In the genomic region with DNA sequence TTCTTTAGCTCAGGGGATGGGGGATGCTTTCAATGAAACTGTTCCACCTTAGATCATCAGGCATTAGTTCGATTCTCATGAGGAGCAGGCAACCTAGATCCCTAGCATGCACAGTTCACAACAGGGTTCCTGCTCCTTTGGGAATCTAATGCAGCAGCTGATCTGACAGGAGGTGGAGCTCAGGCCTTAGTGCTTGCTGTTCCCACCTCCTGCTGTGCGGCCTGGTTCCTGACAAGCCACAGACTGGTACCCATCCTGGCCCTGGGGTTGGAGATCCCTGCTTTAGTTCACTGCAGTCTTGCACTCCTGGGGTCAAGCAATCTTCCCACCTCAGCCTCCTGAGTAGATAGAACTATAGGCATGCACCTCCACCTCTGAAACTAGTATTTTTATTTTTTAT, we compare ENCODE assay signal across 34 cellular contexts.
"Had no signal": no experiment of that assay in that cellular context is flagged by ENCODE, and none has a peak within 500 bp of the region (broad histone marks: within the 10 kb centered on the region; RNA-seq: fewer than 3 reads in every experiment).

No MANE protein-coding gene starts in this region.

- H3K36me3 ChIP-seq: ascending aorta, cardiac muscle cell, gastrocnemius medialis, ovary, prostate gland, transverse colon, uterus had no signal

- H3K36me3 Mint-ChIP-seq: activated naive CD8-positive, alpha-beta T cell treated with anti-CD3 and anti-CD28 coated beads, Interleukin-2, amount 10 ng/mL, durations not matched to agents 7 days and 5 days; brain had no signal

- H3K27me3 Mint-ChIP-seq: activated naive CD8-positive, alpha-beta T cell treated with anti-CD3 and anti-CD28 coated beads, Interleukin-2, amount 10 ng/mL, durations not matched to agents 7 days and 5 days; brain had no signal

- H3K4me3 ChIP-seq: ascending aorta, cardiac muscle cell, coronary artery, dorsolateral prefrontal cortex, gastrocnemius medialis, ovary, prostate gland, skin epidermis, testis, transverse colon, uterus had no signal

- H3K27ac Mint-ChIP-seq: activated naive CD4-positive, alpha-beta T cell treated with anti-CD3 and anti-CD28 coated beads for 36 hours; activated naive CD8-positive, alpha-beta T cell treated with anti-CD3 and anti-CD28 coated beads, Interleukin-2, amount 10 ng/mL, durations not matched to agents 7 days and 5 days; activated T-helper 1 cell treated with anti-CD3 and anti-CD28 coated beads, Interleukin-12 subunit alpha, Interleukin-12 subunit beta, Interleukin-2, Interleukin-4 antibody, amounts not matched to agents 30 ng/mL and 10 ng/mL and 1 ng/mL, durations not matched to agents 14 hours and 24 hours and 36 hours; brain; nephron had no signal

- ATAC-seq: gastrocnemius medialis; left cardiac atrium; left ventricle myocardium superior; sciatic nerve; stimulated activated naive CD8-positive, alpha-beta T cell treated with anti-CD3 and anti-CD28 coated beads, Interleukin-15, Interleukin-2, amounts not matched to agents 100 U/mL and 50 U/mL, for 24 hours had no signal

- H3K4me1 ChIP-seq: ascending aorta, gastrocnemius medialis, prostate gland, testis, transverse colon, uterus had no signal

- FAIRE-seq: keratinocyte had no signal

- H3K4me1 Mint-ChIP-seq: activated naive CD8-positive, alpha-beta T cell treated with anti-CD3 and anti-CD28 coated beads, Interleukin-2, amount 10 ng/mL, durations not matched to agents 7 days and 5 days; nephron had no signal

- H3K9me3 ChIP-seq: ascending aorta, gastrocnemius medialis, ovary, prostate gland, testis, transverse colon, uterus had no signal

- DNase-seq: activated CD4-positive, alpha-beta T cell treated with anti-CD3 and anti-CD28 coated beads for 48 hours; activated CD4-positive, alpha-beta T cell treated with anti-CD3 and anti-CD28 coated beads, Interleukin-2, amount 50 U/mL, for 48 hours; activated CD8-positive, alpha-beta memory T cell treated with anti-CD3 and anti-CD28 coated beads, Interleukin-2, amount 50 U/mL, for 4 hours; activated effector memory CD4-positive, alpha-beta T cell treated with anti-CD3 and anti-CD28 coated beads, Interleukin-2, amount 50 U/mL, for 16 hours; activated naive CD4-positive, alpha-beta T cell treated with anti-CD3 and anti-CD28 coated beads for 36 hours; activated naive CD8-positive, alpha-beta T cell treated with anti-CD3 and anti-CD28 coated beads, Interleukin-2, amount 10 ng/mL, durations not matched to agents 7 days and 5 days; activated T-cell treated with anti-CD3 and anti-CD28 coated beads, Interleukin-2, amount 50 U/mL, for 1 hour; cerebellar nuclear complex; dorsolateral prefrontal cortex; effector memory CD4-positive, alpha-beta T cell; erythroblast; gastrocnemius medialis; head of caudate nucleus; hypothalamus; left cardiac atrium; left ventricle myocardium superior; ovary; retina; stimulated activated CD4-positive, alpha-beta T cell treated with anti-CD3 and anti-CD28 coated beads, Interleukin-12 subunit alpha, Interleukin-12 subunit beta, amount 100 ng/mL, for 4 hours; stimulated activated CD4-positive, alpha-beta T cell treated with anti-CD3 and anti-CD28 coated beads, Interleukin-4, amount 100 ng/mL, for 1 hour; stimulated activated naive CD8-positive, alpha-beta T cell treated with anti-CD3 and anti-CD28 coated beads, Interleukin-15, Interleukin-2, amounts not matched to agents 100 U/mL and 50 U/mL, for 24 hours; testis; transverse colon; uterus had no signal

- H3K27me3 ChIP-seq: ascending aorta, cardiac muscle cell, dorsolateral prefrontal cortex, gastrocnemius medialis, ovary, testis, transverse colon, uterus had no signal

- H3K27ac ChIP-seq: ascending aorta, cardiac muscle cell, coronary artery, dorsolateral prefrontal cortex, gastrocnemius medialis, ovary, prostate gland, skin epidermis, testis, transverse colon, uterus had no signal

- H3K4me3 Mint-ChIP-seq: activated naive CD4-positive, alpha-beta T cell treated with anti-CD3 and anti-CD28 coated beads for 36 hours; activated naive CD8-positive, alpha-beta T cell treated with anti-CD3 and anti-CD28 coated beads, Interleukin-2, amount 10 ng/mL, durations not matched to agents 7 days and 5 days; activated T-helper 1 cell treated with anti-CD3 and anti-CD28 coated beads, Interleukin-12 subunit alpha, Interleukin-12 subunit beta, Interleukin-2, Interleukin-4 antibody, amounts not matched to agents 30 ng/mL and 10 ng/mL and 1 ng/mL, durations not matched to agents 14 hours and 24 hours and 36 hours; brain; nephron had no signal

- H3K9me3 Mint-ChIP-seq: activated naive CD4-positive, alpha-beta T cell treated with anti-CD3 and anti-CD28 coated beads for 36 hours; nephron had no signal
